1 cellular context compared by ENCODE assay signal in the genomic region with DNA sequence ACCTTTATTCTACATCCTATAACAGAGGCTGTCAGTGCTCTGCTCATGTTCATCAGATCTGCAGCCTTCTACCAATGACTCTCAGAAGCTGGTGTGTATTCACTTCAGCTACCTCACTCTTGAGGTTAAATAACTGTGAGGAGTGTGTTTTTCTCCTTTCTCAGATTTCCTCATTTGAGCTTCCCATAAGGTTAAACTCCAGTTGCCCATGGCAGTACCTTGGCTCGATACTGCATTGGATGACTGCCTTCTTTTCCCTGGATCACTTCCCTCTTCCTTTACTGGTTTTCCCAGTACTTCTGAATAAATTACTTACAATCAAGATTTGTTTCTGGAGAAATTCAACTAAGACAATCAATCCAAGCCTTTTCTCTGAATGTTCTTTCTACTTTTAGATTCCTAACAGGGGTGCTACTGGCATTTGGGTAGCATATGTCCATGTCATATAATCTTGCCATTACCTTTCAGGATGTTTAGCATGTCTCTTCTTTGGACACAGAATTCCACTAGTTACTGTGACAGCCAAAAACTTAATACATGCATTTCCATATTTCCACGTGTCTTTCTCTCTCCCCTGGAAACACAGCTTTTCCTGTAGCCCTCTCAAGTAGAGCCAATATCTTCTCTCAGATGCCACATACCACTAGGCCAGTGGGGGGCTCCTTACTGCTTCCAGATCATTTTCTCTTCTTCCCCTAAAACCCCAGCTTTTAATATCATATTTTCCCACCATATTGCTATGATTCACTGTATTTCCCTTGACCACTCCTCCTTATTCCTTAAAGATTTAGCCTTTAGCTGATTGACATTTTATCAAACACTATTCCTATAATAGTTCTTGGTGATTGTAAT.
TF ChIP-seq lines count a peak whose summit lies in the region.

No MANE protein-coding gene starts in this region.

TF ChIP-seq in GM23338, 12 proteins besides CTCF, POLR2A, EP300 and RAD21:
- TF ChIP-seq, protein P1, sequence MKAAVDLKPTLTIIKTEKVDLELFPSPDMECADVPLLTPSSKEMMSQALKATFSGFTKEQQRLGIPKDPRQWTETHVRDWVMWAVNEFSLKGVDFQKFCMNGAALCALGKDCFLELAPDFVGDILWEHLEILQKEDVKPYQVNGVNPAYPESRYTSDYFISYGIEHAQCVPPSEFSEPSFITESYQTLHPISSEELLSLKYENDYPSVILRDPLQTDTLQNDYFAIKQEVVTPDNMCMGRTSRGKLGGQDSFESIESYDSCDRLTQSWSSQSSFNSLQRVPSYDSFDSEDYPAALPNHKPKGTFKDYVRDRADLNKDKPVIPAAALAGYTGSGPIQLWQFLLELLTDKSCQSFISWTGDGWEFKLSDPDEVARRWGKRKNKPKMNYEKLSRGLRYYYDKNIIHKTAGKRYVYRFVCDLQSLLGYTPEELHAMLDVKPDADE (IDR thresholded peaks at IDR 0.05) = no peak
- TF ChIP-seq ZNF331 (CRISPR knock-in tag; IDR thresholded peaks at IDR 0.05; ENCODE audit: low read depth) (no peak), STAT1 (IDR thresholded peaks at IDR 0.05; ENCODE audit: unreplicated experiment) (no peak), ZNF114 (CRISPR knock-in tag; IDR thresholded peaks at IDR 0.05) (no peak), EZH2phosphoT487 (IDR thresholded peaks at IDR 0.05; ENCODE audit: unreplicated experiment) (no peak), CREB1 (CRISPR knock-in tag; IDR thresholded peaks at IDR 0.05; ENCODE audit: low read depth) (no peak), EZH2 (IDR thresholded peaks at IDR 0.05; ENCODE audit: low read depth, unreplicated experiment) (no peak), POLR2AphosphoS5 (IDR thresholded peaks at IDR 0.05; ENCODE audit: low read depth) (no peak), JUNB (IDR thresholded peaks at IDR 0.05; ENCODE audit: unreplicated experiment) (no peak), NANOG (IDR thresholded peaks at IDR 0.05; ENCODE audit: borderline replicate concordance) (no peak)
- TF ChIP-seq, protein P2, sequence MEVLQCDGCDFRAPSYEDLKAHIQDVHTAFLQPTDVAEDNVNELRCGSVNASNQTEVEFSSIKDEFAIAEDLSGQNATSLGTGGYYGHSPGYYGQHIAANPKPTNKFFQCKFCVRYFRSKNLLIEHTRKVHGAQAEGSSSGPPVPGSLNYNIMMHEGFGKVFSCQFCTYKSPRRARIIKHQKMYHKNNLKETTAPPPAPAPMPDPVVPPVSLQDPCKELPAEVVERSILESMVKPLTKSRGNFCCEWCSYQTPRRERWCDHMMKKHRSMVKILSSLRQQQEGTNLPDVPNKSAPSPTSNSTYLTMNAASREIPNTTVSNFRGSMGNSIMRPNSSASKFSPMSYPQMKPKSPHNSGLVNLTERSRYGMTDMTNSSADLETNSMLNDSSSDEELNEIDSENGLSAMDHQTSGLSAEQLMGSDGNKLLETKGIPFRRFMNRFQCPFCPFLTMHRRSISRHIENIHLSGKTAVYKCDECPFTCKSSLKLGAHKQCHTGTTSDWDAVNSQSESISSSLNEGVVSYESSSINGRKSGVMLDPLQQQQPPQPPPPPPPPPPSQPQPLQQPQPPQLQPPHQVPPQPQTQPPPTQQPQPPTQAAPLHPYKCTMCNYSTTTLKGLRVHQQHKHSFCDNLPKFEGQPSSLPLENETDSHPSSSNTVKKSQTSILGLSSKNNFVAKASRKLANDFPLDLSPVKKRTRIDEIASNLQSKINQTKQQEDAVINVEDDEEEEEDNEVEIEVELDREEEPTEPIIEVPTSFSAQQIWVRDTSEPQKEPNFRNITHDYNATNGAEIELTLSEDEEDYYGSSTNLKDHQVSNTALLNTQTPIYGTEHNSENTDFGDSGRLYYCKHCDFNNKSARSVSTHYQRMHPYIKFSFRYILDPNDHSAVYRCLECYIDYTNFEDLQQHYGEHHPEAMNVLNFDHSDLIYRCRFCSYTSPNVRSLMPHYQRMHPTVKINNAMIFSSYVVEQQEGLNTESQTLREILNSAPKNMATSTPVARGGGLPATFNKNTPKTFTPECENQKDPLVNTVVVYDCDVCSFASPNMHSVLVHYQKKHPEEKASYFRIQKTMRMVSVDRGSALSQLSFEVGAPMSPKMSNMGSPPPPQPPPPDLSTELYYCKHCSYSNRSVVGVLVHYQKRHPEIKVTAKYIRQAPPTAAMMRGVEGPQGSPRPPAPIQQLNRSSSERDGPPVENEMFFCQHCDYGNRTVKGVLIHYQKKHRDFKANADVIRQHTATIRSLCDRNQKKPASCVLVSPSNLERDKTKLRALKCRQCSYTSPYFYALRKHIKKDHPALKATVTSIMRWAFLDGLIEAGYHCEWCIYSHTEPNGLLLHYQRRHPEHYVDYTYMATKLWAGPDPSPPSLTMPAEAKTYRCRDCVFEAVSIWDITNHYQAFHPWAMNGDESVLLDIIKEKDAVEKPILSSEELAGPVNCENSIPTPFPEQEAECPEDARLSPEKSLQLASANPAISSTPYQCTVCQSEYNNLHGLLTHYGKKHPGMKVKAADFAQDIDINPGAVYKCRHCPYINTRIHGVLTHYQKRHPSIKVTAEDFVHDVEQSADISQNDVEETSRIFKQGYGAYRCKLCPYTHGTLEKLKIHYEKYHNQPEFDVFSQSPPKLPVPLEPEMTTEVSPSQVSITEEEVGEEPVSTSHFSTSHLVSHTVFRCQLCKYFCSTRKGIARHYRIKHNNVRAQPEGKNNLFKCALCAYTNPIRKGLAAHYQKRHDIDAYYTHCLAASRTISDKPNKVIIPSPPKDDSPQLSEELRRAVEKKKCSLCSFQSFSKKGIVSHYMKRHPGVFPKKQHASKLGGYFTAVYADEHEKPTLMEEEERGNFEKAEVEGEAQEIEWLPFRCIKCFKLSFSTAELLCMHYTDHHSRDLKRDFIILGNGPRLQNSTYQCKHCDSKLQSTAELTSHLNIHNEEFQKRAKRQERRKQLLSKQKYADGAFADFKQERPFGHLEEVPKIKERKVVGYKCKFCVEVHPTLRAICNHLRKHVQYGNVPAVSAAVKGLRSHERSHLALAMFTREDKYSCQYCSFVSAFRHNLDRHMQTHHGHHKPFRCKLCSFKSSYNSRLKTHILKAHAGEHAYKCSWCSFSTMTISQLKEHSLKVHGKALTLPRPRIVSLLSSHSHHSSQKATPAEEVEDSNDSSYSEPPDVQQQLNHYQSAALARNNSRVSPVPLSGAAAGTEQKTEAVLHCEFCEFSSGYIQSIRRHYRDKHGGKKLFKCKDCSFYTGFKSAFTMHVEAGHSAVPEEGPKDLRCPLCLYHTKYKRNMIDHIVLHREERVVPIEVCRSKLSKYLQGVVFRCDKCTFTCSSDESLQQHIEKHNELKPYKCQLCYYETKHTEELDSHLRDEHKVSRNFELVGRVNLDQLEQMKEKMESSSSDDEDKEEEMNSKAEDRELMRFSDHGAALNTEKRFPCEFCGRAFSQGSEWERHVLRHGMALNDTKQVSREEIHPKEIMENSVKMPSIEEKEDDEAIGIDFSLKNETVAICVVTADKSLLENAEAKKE (CRISPR knock-in tag; IDR thresholded peaks at IDR 0.05) = no peak
- TF ChIP-seq, protein P3, sequence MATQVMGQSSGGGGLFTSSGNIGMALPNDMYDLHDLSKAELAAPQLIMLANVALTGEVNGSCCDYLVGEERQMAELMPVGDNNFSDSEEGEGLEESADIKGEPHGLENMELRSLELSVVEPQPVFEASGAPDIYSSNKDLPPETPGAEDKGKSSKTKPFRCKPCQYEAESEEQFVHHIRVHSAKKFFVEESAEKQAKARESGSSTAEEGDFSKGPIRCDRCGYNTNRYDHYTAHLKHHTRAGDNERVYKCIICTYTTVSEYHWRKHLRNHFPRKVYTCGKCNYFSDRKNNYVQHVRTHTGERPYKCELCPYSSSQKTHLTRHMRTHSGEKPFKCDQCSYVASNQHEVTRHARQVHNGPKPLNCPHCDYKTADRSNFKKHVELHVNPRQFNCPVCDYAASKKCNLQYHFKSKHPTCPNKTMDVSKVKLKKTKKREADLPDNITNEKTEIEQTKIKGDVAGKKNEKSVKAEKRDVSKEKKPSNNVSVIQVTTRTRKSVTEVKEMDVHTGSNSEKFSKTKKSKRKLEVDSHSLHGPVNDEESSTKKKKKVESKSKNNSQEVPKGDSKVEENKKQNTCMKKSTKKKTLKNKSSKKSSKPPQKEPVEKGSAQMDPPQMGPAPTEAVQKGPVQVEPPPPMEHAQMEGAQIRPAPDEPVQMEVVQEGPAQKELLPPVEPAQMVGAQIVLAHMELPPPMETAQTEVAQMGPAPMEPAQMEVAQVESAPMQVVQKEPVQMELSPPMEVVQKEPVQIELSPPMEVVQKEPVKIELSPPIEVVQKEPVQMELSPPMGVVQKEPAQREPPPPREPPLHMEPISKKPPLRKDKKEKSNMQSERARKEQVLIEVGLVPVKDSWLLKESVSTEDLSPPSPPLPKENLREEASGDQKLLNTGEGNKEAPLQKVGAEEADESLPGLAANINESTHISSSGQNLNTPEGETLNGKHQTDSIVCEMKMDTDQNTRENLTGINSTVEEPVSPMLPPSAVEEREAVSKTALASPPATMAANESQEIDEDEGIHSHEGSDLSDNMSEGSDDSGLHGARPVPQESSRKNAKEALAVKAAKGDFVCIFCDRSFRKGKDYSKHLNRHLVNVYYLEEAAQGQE (IDR thresholded peaks at IDR 0.05; ENCODE audit: unreplicated experiment) = no peak
